Comparison of ENCODE assay signal across 20 cellular contexts in genomic region chr6:38985839-38986238, GRCh38.
DNase-seq lines count a peak whose midpoint lies in the region; ATAC-seq and TF ChIP-seq lines count a peak whose summit lies in the region.
"Had no signal": no experiment of that assay in that cellular context is flagged by ENCODE, and none has a peak within 500 bp of the region (broad histone marks: within the 10 kb centered on the region; RNA-seq: fewer than 3 reads in every experiment).

No MANE protein-coding gene starts in this region.

- H3K9me1 ChIP-seq in IMR-90 (ENCODE audit: insufficient read depth, low read length): no peaks in the 10 kb centered on the region

- H3K9me3 ChIP-seq in H9 (ENCODE audit: control insufficient read depth, low read depth, low read length): no peaks in the 10 kb centered on the region
- no peaks in the 10 kb centered on the region for H3K9me3 ChIP-seq in IMR-90 (ENCODE audit: control insufficient read depth, insufficient read depth, low read length)
- H3K9me3 ChIP-seq in neuronal stem cell (replicated peaks in 1 of 2; ENCODE audit: control insufficient read depth in 2 of 2, insufficient read depth in 1 of 2, low read depth in 1 of 2, low read length in 2 of 2): no peaks in the 10 kb centered on the region
- H3K9me3 ChIP-seq: BLaER1, Caco-2, HAP-1 had no signal

- H3K27ac Mint-ChIP-seq in activated naive CD4-positive, alpha-beta T cell treated with anti-CD3 and anti-CD28 coated beads, Interleukin-2, amount 50 U/mL, for 72 hours: no peak overlapping the region
- H3K27ac Mint-ChIP-seq in H9: no peak overlapping the region
- H3K27ac Mint-ChIP-seq: B cell; CD4-positive, CD25-positive, alpha-beta regulatory T cell; CD8-positive, alpha-beta T cell; GM23338; HFFc6 had no signal

- no peaks in the 10 kb centered on the region for H3K23me2 ChIP-seq in H9 (ENCODE audit: insufficient read length, low read depth, low read length, poor library complexity, severe bottlenecking)

- no peaks in the 10 kb centered on the region for H3K27me3 Mint-ChIP-seq in H9 (ENCODE audit: low read depth)
- H3K27me3 Mint-ChIP-seq: CD4-positive, CD25-positive, alpha-beta regulatory T cell had no signal

- H4K20me1 ChIP-seq in H9 (ENCODE audit: control insufficient read depth, insufficient read depth, insufficient read length) (no peaks in the 10 kb centered on the region), IMR-90 (ENCODE audit: insufficient read depth, low read length) (no peaks in the 10 kb centered on the region)
- H4K20me1 ChIP-seq: BLaER1 had no signal

- H3K36me3 Mint-ChIP-seq in activated naive CD4-positive, alpha-beta T cell treated with anti-CD3 and anti-CD28 coated beads, Interleukin-2, amount 50 U/mL, for 72 hours: no peaks in the 10 kb centered on the region
- H3K36me3 Mint-ChIP-seq in H9 (ENCODE audit: insufficient read depth in 1 of 3, low read depth in 3 of 3): no peaks in the 10 kb centered on the region
- H3K36me3 Mint-ChIP-seq: CD8-positive, alpha-beta T cell had no signal

- POLR2A ChIA-PET in IMR-90 (lab: Charles Lee; ENCODE audit: unreplicated experiment): no interaction called here

- intact Hi-C loops in IMR-90 (cut with micrococcal nuclease): no loop called here

- peak; percentile 57 to 73 for ATAC-seq in activated naive CD4-positive, alpha-beta T cell treated with anti-CD3 and anti-CD28 coated beads, Interleukin-2, amount 50 U/mL, for 72 hours
- ATAC-seq in IMR-90 (ENCODE audit: low read depth): no peak
- ATAC-seq: CD8-positive, alpha-beta T cell; GM12878; GM23338 had no signal

- H3K14ac ChIP-seq in H9 (ENCODE audit: insufficient read depth, low read length) (no peak overlapping the region), IMR-90 (replicated peaks; ENCODE audit: low read depth, low read length) (no peak overlapping the region), neuronal stem cell (ENCODE audit: low read length) (no peak overlapping the region)

- no peak overlapping the region for H3T11ph ChIP-seq in H9 (ENCODE audit: low read length)

- H3K23ac ChIP-seq in H9 (ENCODE audit: insufficient read length, low read depth, low read length) (no peak overlapping the region), IMR-90 (ENCODE audit: low read depth, low read length) (no peak overlapping the region), neuronal stem cell (ENCODE audit: low read depth, low read length, poor library complexity) (peak overlapping the region; percentile 52)

- H2BK120ac ChIP-seq in H9 (ENCODE audit: low read depth, low read length, poor library complexity, severe bottlenecking) (no peak overlapping the region), IMR-90 (ENCODE audit: low read depth, low read length) (no peak overlapping the region), neuronal stem cell (ENCODE audit: low read depth, low read length) (no peak overlapping the region)

- H4K5ac ChIP-seq in H9 (ENCODE audit: insufficient read length, low read depth, low read length) (no peak overlapping the region), IMR-90 (ENCODE audit: low read depth, low read length) (no peak overlapping the region)

- BruUV-seq in IMR-90 (replicated peaks; lab: Mats Ljungman, UMichigan): no TSS peak

- H3K79me1 ChIP-seq in H9 (ENCODE audit: insufficient read depth, low read depth, low read length, poor library complexity, severe bottlenecking) (no peaks in the 10 kb centered on the region), IMR-90 (ENCODE audit: low read depth in 1 of 2, low read length in 2 of 2) (no peaks in the 10 kb centered on the region), neuronal stem cell (ENCODE audit: low read depth, low read length) (no peaks in the 10 kb centered on the region)

- H4K91ac ChIP-seq in H9 (ENCODE audit: insufficient read length, low read depth, low read length) (peak overlapping the region; percentile 61), IMR-90 (ENCODE audit: insufficient read depth, low read depth, low read length) (no peak overlapping the region), neuronal stem cell (ENCODE audit: low read depth, low read length, poor library complexity) (no peak overlapping the region)

- dilution Hi-C loops in IMR-90 (cut with HindIII; ENCODE audit: low sequenced_read_pairs, unreplicated experiment): no loop called here

- no peak for TF ChIP-seq RAD21 in IMR-90 (IDR thresholded peaks at IDR 0.05; ENCODE audit: low read length)

- no peak overlapping the region for H2BK12ac ChIP-seq in H9 (ENCODE audit: insufficient read length, low read depth, low read length)
- peak overlapping the region; percentile 11 for H2BK12ac ChIP-seq in neuronal stem cell (ENCODE audit: low read length)

- H3K4me1 ChIP-seq in H9 (ENCODE audit: insufficient read depth, low read length): peaks cover 2% of the 10 kb centered on the region; the same call in 1 of the 2 replicates
- H3K4me1 ChIP-seq in IMR-90 (ENCODE audit: control insufficient read depth, insufficient read depth, low read length): no peaks in the 10 kb centered on the region
- peaks cover 0 to 4% of the 10 kb centered on the region in 2 donors for H3K4me1 ChIP-seq in neuronal stem cell (ENCODE audit: control insufficient read depth in 2 of 2, insufficient read depth in 1 of 2, low read depth in 1 of 2, low read length in 2 of 2)
- H3K4me1 ChIP-seq: BLaER1, Caco-2, HAP-1 had no signal

- no CpG with 5 or more reads among the region's 3 CpGs for WGBS in H9 (ENCODE audit: extremely low coverage, insufficient read length, low lambda C conversion rate)
- no CpG with 5 or more reads among the region's 3 CpGs for WGBS in IMR-90 (ENCODE audit: extremely low coverage in 2 of 2, insufficient read length in 1 of 2), 2 experiments
- WGBS in neuronal stem cell (ENCODE audit: extremely low coverage in 2 of 2, insufficient read length in 2 of 2, insufficient replicate concordance in 1 of 2), 2 donors: no CpG with 5 or more reads among the region's 3 CpGs

- no peaks in the 10 kb centered on the region for H3K27me3 ChIP-seq in H9 (ENCODE audit: insufficient read depth, low read length)
- H3K27me3 ChIP-seq in IMR-90 (ENCODE audit: control insufficient read depth, insufficient read depth, low read length): no peaks in the 10 kb centered on the region
- H3K27me3 ChIP-seq in neuronal stem cell (ENCODE audit: control insufficient read depth in 3 of 3, insufficient read depth in 3 of 3, low read depth in 1 of 3, low read length in 3 of 3): peaks cover 0 to 44% (median 0%) of the 10 kb centered on the region in 3 experiments
- H3K27me3 ChIP-seq: BLaER1 had no signal

- H2BK5ac ChIP-seq in H9 (ENCODE audit: insufficient read length, low read length) (no peak overlapping the region), IMR-90 (ENCODE audit: low read depth, low read length, poor library complexity, severe bottlenecking) (no peak overlapping the region), neuronal stem cell (ENCODE audit: low read length) (no peak overlapping the region)

- H2BK15ac ChIP-seq in H9 (ENCODE audit: low read depth, low read length) (no peak overlapping the region), IMR-90 (ENCODE audit: low read depth, low read length) (no peak overlapping the region), neuronal stem cell (ENCODE audit: low read length) (peak overlapping the region; percentile 56)

- H4K8ac ChIP-seq in H9 (replicated peaks; ENCODE audit: insufficient read length, low read depth, low read length) (no peak overlapping the region), IMR-90 (ENCODE audit: low read depth in 2 of 2, low read length in 2 of 2) (no peak overlapping the region), neuronal stem cell (ENCODE audit: low read depth, low read length) (no peak overlapping the region)

- no peak overlapping the region for H2AK5ac ChIP-seq in H9 (ENCODE audit: insufficient read length, low read length)
- H2AK5ac ChIP-seq in IMR-90 (ENCODE audit: low read depth, low read length): no peak overlapping the region
- no peak overlapping the region for H2AK5ac ChIP-seq in neuronal stem cell (ENCODE audit: low read depth, low read length)

- 0 out of 2 replicates have a peak, but pooled peaks cover 1% of the 10 kb centered on the region for H3K79me2 ChIP-seq in H9 (ENCODE audit: insufficient read depth, low read length)

- peak overlapping the region; percentile 42 for H2AK9ac ChIP-seq in IMR-90 (replicated peaks; ENCODE audit: low read depth, low read length, poor library complexity)

- TF ChIP-seq POLR2A in IMR-90 (IDR thresholded peaks at IDR 0.05; ENCODE audit: low read depth, low read length): no peak

- CTCF ChIA-PET in IMR-90 (lab: Yijun Ruan, JAX): no interaction called here

- no peak overlapping the region for H3K4ac ChIP-seq in H9 (ENCODE audit: low read depth, low read length)
- H3K4ac ChIP-seq in IMR-90 (ENCODE audit: low read depth, low read length): no peak overlapping the region
- H3K4ac ChIP-seq in neuronal stem cell (ENCODE audit: low read length): no peak overlapping the region

- H3K4me3 Mint-ChIP-seq in H9: no peak overlapping the region
- H3K4me3 Mint-ChIP-seq: B cell; CD4-positive, CD25-positive, alpha-beta regulatory T cell; CD8-positive, alpha-beta T cell; GM23338; HFFc6 had no signal

- TF ChIP-seq CTCF in H9 (conservative IDR thresholded peaks at IDR 0.05): no peak
- no peak for TF ChIP-seq CTCF in IMR-90 (conservative IDR thresholded peaks at IDR 0.05; ENCODE audit: low read depth, low read length)
- no peak for TF ChIP-seq CTCF in GM10266 (IDR thresholded peaks at IDR 0.05; ENCODE audit: control insufficient read depth, insufficient read depth, low read depth, missing control alignments)

- no peak for DNase-seq in activated naive CD4-positive, alpha-beta T cell treated with anti-CD3 and anti-CD28 coated beads, Interleukin-2, amount 50 U/mL, for 72 hours (ENCODE audit: low spot score in 2 of 2)
- no peak for DNase-seq in activated naive CD4-positive, alpha-beta T cell (lab: John Stamatoyannopoulos, UW)
- DNase-seq in H9 (no peak), IMR-90 (no peak), neuronal stem cell (ENCODE audit: low spot score) (no peak), pons (ENCODE audit: low spot score) (no peak), GM10266 (ENCODE audit: extremely low spot score) (no peak), A172 (ENCODE audit: low spot score) (no peak)
- DNase-seq: Caco-2; CD4-positive, CD25-positive, alpha-beta regulatory T cell; CD8-positive, alpha-beta T cell; DMS153; DND-41; HFFc6 had no signal

- peaks cover 11 to 13% of the 10 kb centered on the region in 2 experiments for H3K4me1 Mint-ChIP-seq in H9
- H3K4me1 Mint-ChIP-seq: B cell; CD4-positive, CD25-positive, alpha-beta regulatory T cell had no signal

- H2AFZ ChIP-seq in H9 (ENCODE audit: low read length) (no peak overlapping the region), IMR-90 (replicated peaks; ENCODE audit: low read length, poor library complexity) (no peak overlapping the region), neuronal stem cell (ENCODE audit: low read length) (no peak overlapping the region)
- H2AFZ ChIP-seq: GM23338 had no signal

- H3K4me3 ChIP-seq in IMR-90 (ENCODE audit: insufficient read depth, low read depth, low read length) (no peak overlapping the region), neuronal stem cell (ENCODE audit: low read length in 2 of 2) (peak overlapping the region in 1 of 2 donors; percentile 26)
- H3K4me3 ChIP-seq: BLaER1, GM12878, GM23338, HAP-1 had no signal

- H3K36me3 ChIP-seq in IMR-90 (ENCODE audit: control insufficient read depth, insufficient read depth, low read length) (no peaks in the 10 kb centered on the region), neuronal stem cell (replicated peaks in 1 of 2; ENCODE audit: control insufficient read depth in 2 of 2, insufficient read depth in 2 of 2, low read length in 2 of 2) (no peaks in the 10 kb centered on the region)
- H3K36me3 ChIP-seq: BLaER1, HAP-1 had no signal

- in situ Hi-C loops in IMR-90 (cut with MboI; ENCODE audit: low sequenced_read_pairs): no loop called here

- no peaks in the 10 kb centered on the region for H3K9me3 Mint-ChIP-seq in activated naive CD4-positive, alpha-beta T cell treated with anti-CD3 and anti-CD28 coated beads, Interleukin-2, amount 50 U/mL, for 72 hours
- H3K9me3 Mint-ChIP-seq in H9: no peaks in the 10 kb centered on the region
- H3K9me3 Mint-ChIP-seq: CD4-positive, CD25-positive, alpha-beta regulatory T cell; CD8-positive, alpha-beta T cell; GM23338; HFFc6 had no signal

- H3K56ac ChIP-seq in H9 (ENCODE audit: insufficient read length, low read depth, low read length) (no peak overlapping the region), IMR-90 (ENCODE audit: extremely low read depth, insufficient read depth, low read length) (no peak overlapping the region)

- H3K18ac ChIP-seq in H9 (ENCODE audit: insufficient read length, low read depth, low read length) (no peak overlapping the region), IMR-90 (ENCODE audit: low read depth, low read length) (no peak overlapping the region), neuronal stem cell (ENCODE audit: low read length) (no peak overlapping the region)

- H3K4me2 ChIP-seq in H9 (ENCODE audit: insufficient read depth, insufficient read length, low read length): no peak overlapping the region
- H3K4me2 ChIP-seq in IMR-90 (ENCODE audit: low read depth, low read length): no peak overlapping the region
- no peak overlapping the region for H3K4me2 ChIP-seq in neuronal stem cell (ENCODE audit: insufficient read depth, low read length, poor library complexity, severe bottlenecking)
- H3K4me2 ChIP-seq: BLaER1, GM23338 had no signal

- H3K27ac ChIP-seq in H9 (ENCODE audit: insufficient read length, low read depth, low read length): no peak overlapping the region
- no peak overlapping the region for H3K27ac ChIP-seq in IMR-90 (ENCODE audit: insufficient read depth, low read length)
- no peak overlapping the region for H3K27ac ChIP-seq in neuronal stem cell (replicated peaks; ENCODE audit: low read length)
- H3K27ac ChIP-seq: BLaER1, C4-2B had no signal

- H3K9ac ChIP-seq in H9 (ENCODE audit: extremely low read depth, insufficient read length, low read length) (no peak overlapping the region), IMR-90 (ENCODE audit: low read depth, low read length) (no peak overlapping the region), neuronal stem cell (ENCODE audit: low read depth, low read length, poor library complexity) (no peak overlapping the region)
- H3K9ac ChIP-seq: BLaER1 had no signal

- H2BK20ac ChIP-seq in H9 (ENCODE audit: low read depth, low read length, poor library complexity, severe bottlenecking): no peak overlapping the region
- H2BK20ac ChIP-seq in IMR-90 (ENCODE audit: low read depth, low read length): no peak overlapping the region
